ENCODE assay signal across 1 cellular context in the genomic region with DNA sequence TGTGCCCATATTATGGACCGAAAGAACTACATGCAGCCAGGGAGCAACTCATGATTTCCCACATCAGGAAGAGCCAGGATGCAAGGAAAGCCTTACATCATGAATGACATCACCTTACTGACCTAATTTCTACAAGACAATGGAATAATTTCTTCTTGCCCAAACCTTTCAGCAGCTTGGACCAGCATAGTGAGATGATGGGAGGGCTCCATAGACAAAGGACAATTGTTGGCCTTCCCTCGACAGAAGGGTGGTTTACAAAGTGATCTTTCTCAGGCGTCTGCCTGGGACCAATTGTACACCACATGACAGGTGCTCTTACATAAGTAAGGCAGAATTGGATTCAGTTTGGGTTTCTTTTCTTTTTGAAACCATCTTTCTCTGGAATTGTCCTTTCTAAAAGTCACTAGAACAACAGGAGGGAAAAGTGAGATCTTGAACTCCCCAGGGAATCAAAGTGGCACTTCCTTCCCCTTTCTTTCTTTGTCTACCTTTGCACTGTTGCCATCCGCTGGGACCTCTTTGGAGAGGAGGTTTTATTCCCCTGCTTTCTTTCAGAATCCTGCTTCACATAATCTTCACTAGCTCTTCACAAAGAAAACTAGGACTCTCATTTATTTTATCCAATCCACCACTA.
TF ChIP-seq lines count a peak whose summit lies in the region.

No MANE protein-coding gene starts in this region.

TF ChIP-seq in H1, 55 proteins besides CTCF, POLR2A, EP300 and RAD21:
- TF ChIP-seq BACH1 (IDR thresholded peaks at IDR 0.05; ENCODE audit: low read length) (no peak), PHF8 (conservative IDR thresholded peaks at IDR 0.05; ENCODE audit: low read depth, low read length) (no peak), EGR1 (IDR thresholded peaks at IDR 0.05; ENCODE audit: borderline replicate concordance, low read depth, low read length) (no peak), SIN3A (conservative IDR thresholded peaks at IDR 0.05 in 1 of 2, IDR thresholded peaks at IDR 0.05 in 1 of 2; ENCODE audit: low read depth in 1 of 2, low read length in 2 of 2) (no peak), FOSL1 (IDR thresholded peaks at IDR 0.05; ENCODE audit: insufficient read depth, low read depth, low read length) (no peak), RFX5 (IDR thresholded peaks at IDR 0.05; ENCODE audit: borderline replicate concordance, low read depth, low read length) (no peak), RXRA (IDR thresholded peaks at IDR 0.05; ENCODE audit: insufficient read depth, low read depth, low read length) (no peak), SP1 (IDR thresholded peaks at IDR 0.05; ENCODE audit: low read depth, low read length) (no peak), NANOG (IDR thresholded peaks at IDR 0.05; ENCODE audit: insufficient read depth, low read depth, low read length, poor library complexity, severe bottlenecking) (no peak), YY1 (IDR thresholded peaks at IDR 0.05; ENCODE audit: low read depth, low read length) (no peak), BCL11A (IDR thresholded peaks at IDR 0.05; ENCODE audit: low read depth in 2 of 2, low read length in 2 of 2) (no peak), KDM4A (IDR thresholded peaks at IDR 0.05; ENCODE audit: low read depth, low read length, severe bottlenecking) (no peak), SAP30 (IDR thresholded peaks at IDR 0.05; ENCODE audit: insufficient read depth, insufficient replicate concordance, low read length) (no peak), SUZ12 (IDR thresholded peaks at IDR 0.05; ENCODE audit: low read length) (no peak), SRF (IDR thresholded peaks at IDR 0.05; ENCODE audit: low read depth, low read length) (no peak), KDM1A (IDR thresholded peaks at IDR 0.05; ENCODE audit: borderline replicate concordance, low read length) (no peak), BRCA1 (IDR thresholded peaks at IDR 0.05; ENCODE audit: low read depth, low read length) (no peak)
- TF ChIP-seq, protein P1, sequence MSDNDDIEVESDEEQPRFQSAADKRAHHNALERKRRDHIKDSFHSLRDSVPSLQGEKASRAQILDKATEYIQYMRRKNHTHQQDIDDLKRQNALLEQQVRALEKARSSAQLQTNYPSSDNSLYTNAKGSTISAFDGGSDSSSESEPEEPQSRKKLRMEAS (IDR thresholded peaks at IDR 0.05) = no peak
- TF ChIP-seq, protein P2, sequence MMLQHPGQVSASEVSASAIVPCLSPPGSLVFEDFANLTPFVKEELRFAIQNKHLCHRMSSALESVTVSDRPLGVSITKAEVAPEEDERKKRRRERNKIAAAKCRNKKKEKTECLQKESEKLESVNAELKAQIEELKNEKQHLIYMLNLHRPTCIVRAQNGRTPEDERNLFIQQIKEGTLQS (IDR thresholded peaks at IDR 0.05; ENCODE audit: insufficient read depth, low read depth, low read length) = no peak
TF ChIP-seq in H1: peak in this region for 0.
